22 cellular contexts compared by ENCODE assay signal in genomic region chr20:37439223-37439933, GRCh38.
"Had no signal": no experiment of that assay in that cellular context is flagged by ENCODE, and none has a peak within 500 bp of the region (broad histone marks: within the 10 kb centered on the region; RNA-seq: fewer than 3 reads in every experiment).

No MANE protein-coding gene starts in this region.

- H3K27me3 ChIP-seq: body of pancreas, colonic mucosa, ovary, suprapubic skin, transverse colon had no signal

- H3K4me3 Mint-ChIP-seq: activated B cell treated with CpG ODN at 0.5 μM for 24 hours; activated CD4-positive, alpha-beta memory T cell treated with anti-CD3 and anti-CD28 coated beads, Interleukin-2, amount 10 ng/mL, durations not matched to agents 7 days and 5 days; activated naive CD8-positive, alpha-beta T cell treated with anti-CD3 and anti-CD28 coated beads, Interleukin-2, amount 10 ng/mL, durations not matched to agents 7 days and 5 days; activated T-helper 17 cell treated with anti-CD3 and anti-CD28 coated beads, Interleukin-2, amount 50 U/mL, for 72 hours; central memory CD8-positive, alpha-beta T cell; endodermal cell; memory B cell; stimulated activated naive CD8-positive, alpha-beta T cell treated with anti-CD3 and anti-CD28 coated beads, Interleukin-15, Interleukin-2, amounts not matched to agents 100 ng/mL and 50 ng/mL, for 24 hours had no signal

- H3K36me3 ChIP-seq: colonic mucosa, ovary, suprapubic skin, transverse colon had no signal

- H3K4me1 Mint-ChIP-seq: activated B cell treated with CpG ODN at 0.5 μM for 24 hours; activated CD4-positive, alpha-beta memory T cell treated with anti-CD3 and anti-CD28 coated beads, Interleukin-2, amount 10 ng/mL, durations not matched to agents 7 days and 5 days; activated naive CD8-positive, alpha-beta T cell treated with anti-CD3 and anti-CD28 coated beads, Interleukin-2, amount 10 ng/mL, durations not matched to agents 7 days and 5 days; activated T-helper 17 cell treated with anti-CD3 and anti-CD28 coated beads, Interleukin-2, amount 50 U/mL, for 72 hours; central memory CD8-positive, alpha-beta T cell; memory B cell had no signal

- H3K4me1 ChIP-seq: body of pancreas, colonic mucosa, foreskin keratinocyte, psoas muscle, suprapubic skin, transverse colon had no signal

- DNase-seq: activated B cell treated with CpG ODN at 0.5 μM for 24 hours; activated CD4-positive, alpha-beta memory T cell treated with anti-CD3 and anti-CD28 coated beads, Interleukin-2, amount 10 ng/mL, durations not matched to agents 7 days and 5 days; activated CD4-positive, alpha-beta T cell treated with anti-CD3 and anti-CD28 coated beads for 48 hours; activated naive CD4-positive, alpha-beta T cell; activated naive CD8-positive, alpha-beta T cell treated with anti-CD3 and anti-CD28 coated beads, Interleukin-2, amount 10 ng/mL, durations not matched to agents 7 days and 5 days; activated T-cell treated with anti-CD3 and anti-CD28 coated beads, Interleukin-2, amount 50 U/mL, for 1 hour; body of pancreas; colonic mucosa; endodermal cell; foreskin keratinocyte; kidney glomerular epithelial cell; left ventricle myocardium superior; ovary; psoas muscle; right cardiac atrium; transverse colon had no signal

- H3K4me3 ChIP-seq: body of pancreas, colonic mucosa, ovary, psoas muscle, skin epidermis, suprapubic skin, transverse colon had no signal

- ATAC-seq: activated T-helper 17 cell treated with anti-CD3 and anti-CD28 coated beads, Interleukin-2, amount 50 U/mL, for 72 hours; body of pancreas; foreskin keratinocyte; left ventricle myocardium superior; psoas muscle; right cardiac atrium had no signal

- H3K9me3 ChIP-seq: body of pancreas, colonic mucosa, ovary, psoas muscle, suprapubic skin, transverse colon had no signal

- H3K27me3 Mint-ChIP-seq: activated CD4-positive, alpha-beta memory T cell treated with anti-CD3 and anti-CD28 coated beads, Interleukin-2, amount 10 ng/mL, durations not matched to agents 7 days and 5 days; activated naive CD8-positive, alpha-beta T cell treated with anti-CD3 and anti-CD28 coated beads, Interleukin-2, amount 10 ng/mL, durations not matched to agents 7 days and 5 days had no signal

- H3K36me3 Mint-ChIP-seq: activated naive CD8-positive, alpha-beta T cell treated with anti-CD3 and anti-CD28 coated beads, Interleukin-2, amount 10 ng/mL, durations not matched to agents 7 days and 5 days; memory B cell had no signal

- H3K27ac Mint-ChIP-seq: activated B cell treated with CpG ODN at 0.5 μM for 24 hours; activated CD4-positive, alpha-beta memory T cell treated with anti-CD3 and anti-CD28 coated beads, Interleukin-2, amount 10 ng/mL, durations not matched to agents 7 days and 5 days; activated naive CD8-positive, alpha-beta T cell treated with anti-CD3 and anti-CD28 coated beads, Interleukin-2, amount 10 ng/mL, durations not matched to agents 7 days and 5 days; activated T-helper 17 cell treated with anti-CD3 and anti-CD28 coated beads, Interleukin-2, amount 50 U/mL, for 72 hours; endodermal cell; memory B cell; stimulated activated naive CD8-positive, alpha-beta T cell treated with anti-CD3 and anti-CD28 coated beads, Interleukin-15, Interleukin-2, amounts not matched to agents 100 ng/mL and 50 ng/mL, for 24 hours had no signal

- H3K9me3 Mint-ChIP-seq: activated B cell treated with CpG ODN at 0.5 μM for 24 hours; activated CD4-positive, alpha-beta memory T cell treated with anti-CD3 and anti-CD28 coated beads, Interleukin-2, amount 10 ng/mL, durations not matched to agents 7 days and 5 days; activated naive CD8-positive, alpha-beta T cell treated with anti-CD3 and anti-CD28 coated beads, Interleukin-2, amount 10 ng/mL, durations not matched to agents 7 days and 5 days; activated T-helper 17 cell treated with anti-CD3 and anti-CD28 coated beads, Interleukin-2, amount 50 U/mL, for 72 hours; central memory CD8-positive, alpha-beta T cell; endodermal cell; memory B cell; stimulated activated naive CD8-positive, alpha-beta T cell treated with anti-CD3 and anti-CD28 coated beads, Interleukin-15, Interleukin-2, amounts not matched to agents 100 ng/mL and 50 ng/mL, for 24 hours had no signal

- H3K27ac ChIP-seq: body of pancreas, colonic mucosa, foreskin keratinocyte, ovary, psoas muscle, skin epidermis, suprapubic skin, transverse colon had no signal
